7 cellular contexts compared by ENCODE assay signal in genomic region chrY:18176118-18176517, GRCh38.
DNase-seq lines count a peak whose midpoint lies in the region; ATAC-seq, FAIRE-seq and TF ChIP-seq lines count a peak whose summit lies in the region.
"Not testable (repeated sequence)": the region's sequence is repeated elsewhere in the genome, so short reads cannot be mapped to it uniquely, and the experiment has no call there.

No MANE protein-coding gene starts in this region.

- peak; percentile 100 for FAIRE-seq in A549 (lab: Jason Lieb, UNC)
- FAIRE-seq in RCC 7860 (lab: Jason Lieb, UNC), result peak; percentile 85

- not testable (repeated sequence) for H2AFZ ChIP-seq in HCT116 (ENCODE audit: low read depth, low read length, poor library complexity, severe bottlenecking)

- not testable (repeated sequence) for H3K9me3 Mint-ChIP-seq in central memory CD8-positive, alpha-beta T cell

- H3K9me3 ChIP-seq in A549; HCT116 (ENCODE audit: control insufficient read depth in 1 of 2, insufficient read depth in 1 of 2, low read depth in 1 of 2, low read length in 2 of 2): not testable (repeated sequence)

- H3K4me3 Mint-ChIP-seq in central memory CD8-positive, alpha-beta T cell, result not testable (repeated sequence)

- not testable (repeated sequence) for H3K36me3 ChIP-seq in HCT116 (ENCODE audit: control insufficient read depth in 1 of 2, insufficient read depth in 2 of 2, low read length in 2 of 2)

- H3K27me3 Mint-ChIP-seq in central memory CD8-positive, alpha-beta T cell, result not testable (repeated sequence)

- WGBS in A549 (ENCODE audit: missing lambda C conversion rate), result no CpG with 5 or more reads among the region's 12 CpGs

- not testable (repeated sequence) for H3K4me2 ChIP-seq in A549; HCT116 (ENCODE audit: low read length)

- RAD21 ChIA-PET in HCT116 (lab: Charles Lee; ENCODE audit: low non-redundant PET in 1 of 2, low total read pairs in 2 of 2, uncharacterized antibody in 2 of 2, unreplicated experiment in 2 of 2), result not testable (repeated sequence)

- not testable (repeated sequence) for TF ChIP-seq POLR2A in A549 (IDR thresholded peaks at IDR 0.05; ENCODE audit: low read length); HCT116 (IDR thresholded peaks at IDR 0.05; ENCODE audit: borderline replicate concordance, extremely low read depth, insufficient read depth, insufficient read length)

- TF ChIP-seq EP300 in A549 (IDR thresholded peaks at IDR 0.05), result not testable (repeated sequence)

- not testable (repeated sequence) for BruUV-seq in HCT116 (replicated peaks; lab: Mats Ljungman, UMichigan)

- not testable (repeated sequence) for H3K9ac ChIP-seq in HCT116 (ENCODE audit: low read length)

- H4K20me1 ChIP-seq in HCT116 (ENCODE audit: insufficient read depth), result not testable (repeated sequence)

- TF ChIP-seq CTCF in A549 (IDR thresholded peaks at IDR 0.05); HCT116 (IDR thresholded peaks at IDR 0.05 in 2 of 3, conservative IDR thresholded peaks at IDR 0.05 in 1 of 3; ENCODE audit: borderline replicate concordance in 1 of 3, insufficient read depth in 1 of 3, low read depth in 2 of 3, low read length in 2 of 3): not testable (repeated sequence)

- H3K27me3 ChIP-seq in HCT116 (ENCODE audit: insufficient read depth, low read length), result not testable (repeated sequence)

- not testable (repeated sequence) for H3K27ac Mint-ChIP-seq in central memory CD8-positive, alpha-beta T cell (ENCODE audit: low read depth)

- not testable (repeated sequence) for DNase-seq in A549 (ENCODE audit: low read depth in 1 of 2, low spot score in 1 of 2); HCT116 (ENCODE audit: low read depth, low spot score); RCC 7860 (ENCODE audit: low spot score); central memory CD8-positive, alpha-beta T cell (ENCODE audit: low spot score in 2 of 2); left lobe of liver (ENCODE audit: low spot score)

- not testable (repeated sequence) for H3K4me3 ChIP-seq in A549; HCT116 (replicated peaks in 1 of 2; ENCODE audit: low read depth in 1 of 2, low read length in 2 of 2)

- CTCF ChIA-PET in A549 (lab: Yijun Ruan, JAX); HCT116 (lab: Charles Lee): not testable (repeated sequence)

- H3K9me2 ChIP-seq in HCT116 (ENCODE audit: insufficient read depth), result not testable (repeated sequence)

- POLR2A ChIA-PET in A549 (lab: Yijun Ruan, JAX); HCT116 (lab: Charles Lee): not testable (repeated sequence)

- intact Hi-C loops in HCT116 (cut with micrococcal nuclease), result not testable (repeated sequence)

- not testable (repeated sequence) for H3K4me1 ChIP-seq in A549; HCT116 (ENCODE audit: control insufficient read depth in 1 of 2, insufficient read depth in 2 of 2, low read length in 2 of 2)

- not testable (repeated sequence) for H3K27ac ChIP-seq in A549; HCT116 (ENCODE audit: low read depth, low read length)

- not testable (repeated sequence) for H3K36me3 Mint-ChIP-seq in central memory CD8-positive, alpha-beta T cell (ENCODE audit: insufficient read depth)

- not testable (repeated sequence) for TF ChIP-seq RAD21 in A549 (conservative IDR thresholded peaks at IDR 0.05 in 1 of 2, IDR thresholded peaks at IDR 0.05 in 1 of 2); HCT116 (IDR thresholded peaks at IDR 0.05; ENCODE audit: low read depth)

- H3K79me2 ChIP-seq in HCT116 (ENCODE audit: insufficient read depth, low read length), result not testable (repeated sequence)

- peak; percentile 99 to 100 for ATAC-seq in A549
- ATAC-seq in GM19035 (IDR thresholded peaks at IDR 0.05; ENCODE audit: unreplicated experiment), result peak; percentile 85
- peak; percentile 47; the same call in 1 of the 2 replicates for ATAC-seq in HCT116
- peak; percentile 65 for ATAC-seq in HG02981 (IDR thresholded peaks at IDR 0.05; ENCODE audit: unreplicated experiment)
- peak; percentile 69 for ATAC-seq in central memory CD8-positive, alpha-beta T cell (replicated peaks; ENCODE audit: extremely low read depth, poor library complexity, severe bottlenecking)
- peak; percentile 94 for ATAC-seq in left lobe of liver

- H3K4me1 Mint-ChIP-seq in central memory CD8-positive, alpha-beta T cell, result not testable (repeated sequence)

Comparison
In these comparisons a context has a peak if more than half of its experiments do, and no peak if none do; other contexts are left out.
1. ATAC-seq: peak in every context shown above with its lines; median percentile 100 in A549; 94 in left lobe of liver; 85 in GM19035; 69 in central memory CD8-positive, alpha-beta T cell; 65 in HG02981; 47 in HCT116.